ENCODE assay signal across 19 cellular contexts in the genomic region with DNA sequence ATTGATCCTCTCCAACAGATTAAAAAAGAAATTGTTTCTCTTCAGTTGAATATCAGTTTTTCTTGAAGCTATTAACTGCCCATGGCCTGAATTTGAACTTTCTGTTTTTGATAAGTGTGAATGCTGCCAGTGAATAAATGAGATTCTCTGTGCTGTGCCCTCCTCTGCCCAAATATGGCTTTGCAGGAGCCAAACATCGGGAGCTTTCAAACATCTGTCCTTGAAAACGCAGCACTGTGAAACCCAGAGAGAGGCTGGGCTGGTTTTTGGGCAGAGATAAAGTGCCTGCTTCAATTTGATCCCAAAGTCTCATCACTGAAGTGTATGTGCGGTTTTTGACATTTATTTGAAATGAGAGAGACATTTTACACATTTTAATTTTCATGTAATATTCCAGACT.
DNase-seq lines count a peak whose midpoint lies in the region; ATAC-seq, FAIRE-seq and TF ChIP-seq lines count a peak whose summit lies in the region.
"Had no signal": no experiment of that assay in that cellular context is flagged by ENCODE, and none has a peak within 500 bp of the region (broad histone marks: within the 10 kb centered on the region; RNA-seq: fewer than 3 reads in every experiment).

No MANE protein-coding gene starts in this region.

- intact Hi-C loops in HCT116 (cut with micrococcal nuclease) (no loop called here), adrenal gland (cut with DNase I) (no loop called here), HepG2 (cut with micrococcal nuclease; ENCODE audit: unreplicated experiment) (no loop called here)

- H3K9me3 ChIP-seq in HCT116 (ENCODE audit: control insufficient read depth in 1 of 2, insufficient read depth in 1 of 2, low read depth in 1 of 2, low read length in 2 of 2) (no peaks in the 10 kb centered on the region), adrenal gland (replicated peaks in 1 of 3) (no peaks in the 10 kb centered on the region), HepG2 (ENCODE audit: low read length) (no peaks in the 10 kb centered on the region), tibial nerve (no peaks in the 10 kb centered on the region)
- H3K9me3 ChIP-seq: BE2C, HAP-1 had no signal

- DNase-seq in HCT116 (ENCODE audit: low read depth, low spot score) (no peak), adrenal gland (peak; percentile 55 to 84 (median 74)), HepG2 (ENCODE audit: low spot score) (no peak), tibial nerve (ENCODE audit: low spot score in 2 of 2) (no peak), NOMO-1 (lab: John Stamatoyannopoulos, UW; ENCODE audit: unreplicated experiment in 2 of 2) (no peak)
- DNase-seq: BE2C; CD8-positive, alpha-beta T cell; DND-41; GDM1; GOT3; HFFc6; IMR-90 had no signal

- TF ChIP-seq RAD21 in HCT116 (IDR thresholded peaks at IDR 0.05; ENCODE audit: low read depth) (no peak), HepG2 (CRISPR knock-in tag; IDR thresholded peaks at IDR 0.05) (no peak)

- H3K4me2 ChIP-seq in HCT116 (ENCODE audit: low read length) (no peak overlapping the region), HepG2 (ENCODE audit: low read depth, low read length) (no peak overlapping the region)

- H3K4me1 ChIP-seq in HCT116 (ENCODE audit: control insufficient read depth in 1 of 2, insufficient read depth in 2 of 2, low read length in 2 of 2) = no peaks in the 10 kb centered on the region
- H3K4me1 ChIP-seq in adrenal gland (replicated peaks in 1 of 2) = peaks cover 6 to 13% of the 10 kb centered on the region in 2 donors
- no peaks in the 10 kb centered on the region for H3K4me1 ChIP-seq in HepG2 (ENCODE audit: insufficient read depth, low read length)
- H3K4me1 ChIP-seq in tibial nerve = no peaks in the 10 kb centered on the region
- H3K4me1 ChIP-seq: BE2C, HAP-1 had no signal

- ATAC-seq in HCT116 (no peak), HepG2 (no peak), HG03025 (IDR thresholded peaks at IDR 0.05; ENCODE audit: low FRiP score, unreplicated experiment) (no peak), HG02798 (IDR thresholded peaks at IDR 0.05; ENCODE audit: poor library complexity, unreplicated experiment) (no peak)
- ATAC-seq: CD8-positive, alpha-beta T cell had no signal

- no peaks in the 10 kb centered on the region for H3K79me2 ChIP-seq in HCT116 (ENCODE audit: insufficient read depth, low read length)
- H3K79me2 ChIP-seq in HepG2 (ENCODE audit: insufficient read depth, low read length) = no peaks in the 10 kb centered on the region

- in situ Hi-C loops in HepG2 (cut with HindIII; ENCODE audit: extremely low pct_ligation_motif_present, low pct_unique_long_range_greater_than_20kb) = no loop called here

- CTCF ChIA-PET in HCT116 (lab: Charles Lee) (no interaction called here), HepG2 (lab: Yijun Ruan, JAX; ENCODE audit: low intra/inter-chr PET ratio, low total read pairs) (no interaction called here)

- H3K27ac ChIP-seq in HCT116 (ENCODE audit: low read depth, low read length) (no peak overlapping the region), adrenal gland (peak overlapping the region; percentile 59 to 84 (median 72)), HepG2 (ENCODE audit: extremely low read length, insufficient read depth, low read length) (no peak overlapping the region), tibial nerve (peak overlapping the region in 3 of 4 donors; percentile 50 to 65 (median 54))
- H3K27ac ChIP-seq: HL-60 had no signal

- FAIRE-seq in HepG2 (lab: Jason Lieb, UNC) = no peak
- FAIRE-seq: A204.1, D721Med, GM12892 had no signal

- no peaks in the 10 kb centered on the region for H4K20me1 ChIP-seq in HCT116 (ENCODE audit: insufficient read depth)
- H4K20me1 ChIP-seq in HepG2 (ENCODE audit: insufficient read depth, low read length) = no peaks in the 10 kb centered on the region

- no peaks in the 10 kb centered on the region for H3K9me2 ChIP-seq in HCT116 (ENCODE audit: insufficient read depth)

- no peak for TF ChIP-seq EP300 in HepG2 (IDR thresholded peaks at IDR 0.05; ENCODE audit: low read depth in 2 of 2, low read length in 2 of 2)
- TF ChIP-seq EP300 in HepG2 (CRISPR knock-in tag; IDR thresholded peaks at IDR 0.05; ENCODE audit: borderline replicate concordance) = no peak
- TF ChIP-seq EP300 in tibial nerve (IDR thresholded peaks at IDR 0.05) = no peak

- POLR2A ChIA-PET in HCT116 (lab: Charles Lee) (no interaction called here), HepG2 (lab: Yijun Ruan, JAX) (no interaction called here)

- H3K27me3 ChIP-seq in HCT116 (ENCODE audit: insufficient read depth, low read length) (no peaks in the 10 kb centered on the region), adrenal gland (no peaks in the 10 kb centered on the region), HepG2 (ENCODE audit: control insufficient read depth in 1 of 2, insufficient read depth in 2 of 2, low read length in 2 of 2) (peaks cover 0 to 43% of the 10 kb centered on the region in 2 experiments; a peak in 3 of 5 replicates), tibial nerve (no peaks in the 10 kb centered on the region)

- RAD21 ChIA-PET in HCT116 (lab: Charles Lee; ENCODE audit: low non-redundant PET in 1 of 2, low total read pairs in 2 of 2, uncharacterized antibody in 2 of 2, unreplicated experiment in 2 of 2) = no interaction called here

- TF ChIP-seq CTCF in HCT116 (IDR thresholded peaks at IDR 0.05 in 2 of 3, conservative IDR thresholded peaks at IDR 0.05 in 1 of 3; ENCODE audit: borderline replicate concordance in 1 of 3, insufficient read depth in 1 of 3, low read depth in 2 of 3, low read length in 2 of 3) = no peak
- TF ChIP-seq CTCF in adrenal gland (IDR thresholded peaks at IDR 0.05) = peak; percentile 5 to 53 (median 42)
- TF ChIP-seq CTCF in HepG2 (CRISPR knock-in tag; IDR thresholded peaks at IDR 0.05) = no peak
- TF ChIP-seq CTCF in tibial nerve (IDR thresholded peaks at IDR 0.05) = no peak

- H3K36me3 ChIP-seq in HCT116 (ENCODE audit: control insufficient read depth in 1 of 2, insufficient read depth in 2 of 2, low read length in 2 of 2) = no peaks in the 10 kb centered on the region
- H3K36me3 ChIP-seq in adrenal gland (replicated peaks in 1 of 2) = no peaks in the 10 kb centered on the region
- H3K36me3 ChIP-seq in HepG2 (replicated peaks in 1 of 2; ENCODE audit: control insufficient read depth in 1 of 2, insufficient read depth in 2 of 2, low read length in 2 of 2) = no peaks in the 10 kb centered on the region
- H3K36me3 ChIP-seq in tibial nerve = no peaks in the 10 kb centered on the region
- H3K36me3 ChIP-seq: BE2C, HAP-1 had no signal

- WGBS in adrenal gland, 4 donors = 25 to 41% (median 27%) methylated on average over 3 of the region's 3 CpGs
- 0% methylated on average over 3 of the region's 3 CpGs for WGBS in HepG2 (ENCODE audit: low lambda C conversion rate)
- 26 to 33% methylated on average over 3 of the region's 3 CpGs for WGBS in tibial nerve, 2 donors

- TF ChIP-seq POLR2A in HCT116 (IDR thresholded peaks at IDR 0.05; ENCODE audit: borderline replicate concordance, extremely low read depth, insufficient read depth, insufficient read length) = no peak
- peak in 1 of 2 donors; percentile 24 for TF ChIP-seq POLR2A in adrenal gland (IDR thresholded peaks at IDR 0.05)
- TF ChIP-seq POLR2A in HepG2 (IDR thresholded peaks at IDR 0.05; ENCODE audit: insufficient read depth in 1 of 2, low read depth in 2 of 2, low read length in 2 of 2) = no peak
- no peak for TF ChIP-seq POLR2A in tibial nerve (IDR thresholded peaks at IDR 0.05)

- H3K9ac ChIP-seq in HCT116 (ENCODE audit: low read length) (no peak overlapping the region), HepG2 (ENCODE audit: insufficient read depth, low read depth, low read length) (no peak overlapping the region)

- no peak overlapping the region for H2AFZ ChIP-seq in HCT116 (ENCODE audit: low read depth, low read length, poor library complexity, severe bottlenecking)
- H2AFZ ChIP-seq in HepG2 (ENCODE audit: low read length) = no peak overlapping the region

- H3K4me3 ChIP-seq in HCT116 (replicated peaks in 1 of 2; ENCODE audit: low read depth in 1 of 2, low read length in 2 of 2) (no peak overlapping the region), adrenal gland (no peak overlapping the region), HepG2 (replicated peaks in 1 of 3; ENCODE audit: insufficient read depth in 1 of 3, low read depth in 2 of 3, low read length in 3 of 3) (no peak overlapping the region), tibial nerve (no peak overlapping the region)
- H3K4me3 ChIP-seq: HAP-1 had no signal

- BruUV-seq in HCT116 (replicated peaks; lab: Mats Ljungman, UMichigan) (no TSS peak), HepG2 (replicated peaks; lab: Mats Ljungman, UMichigan) (no TSS peak)

TF ChIP-seq in HCT116, 20 proteins besides CTCF, POLR2A, EP300 and RAD21:
- TF ChIP-seq ZNF274 (IDR thresholded peaks at IDR 0.05; ENCODE audit: low read depth, low read length) (no peak), SIN3A (IDR thresholded peaks at IDR 0.05; ENCODE audit: low read depth) (no peak), EZH2phosphoT487 (IDR thresholded peaks at IDR 0.05; ENCODE audit: borderline replicate concordance) (no peak), CBX3 (IDR thresholded peaks at IDR 0.05; ENCODE audit: low read depth) (no peak), SRF (IDR thresholded peaks at IDR 0.05; ENCODE audit: low read depth) (peak; percentile 53; the same call in 1 of the 2 replicates)
- TF ChIP-seq, protein P1, sequence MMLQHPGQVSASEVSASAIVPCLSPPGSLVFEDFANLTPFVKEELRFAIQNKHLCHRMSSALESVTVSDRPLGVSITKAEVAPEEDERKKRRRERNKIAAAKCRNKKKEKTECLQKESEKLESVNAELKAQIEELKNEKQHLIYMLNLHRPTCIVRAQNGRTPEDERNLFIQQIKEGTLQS (IDR thresholded peaks at IDR 0.05) = no peak

TF ChIP-seq in HepG2, 621 proteins besides CTCF, POLR2A, EP300 and RAD21:
- TF ChIP-seq ZNF7 (CRISPR knock-in tag; IDR thresholded peaks at IDR 0.05) (no peak), FOXA3 (CRISPR knock-in tag; IDR thresholded peaks at IDR 0.05) (no peak), SRF (IDR thresholded peaks at IDR 0.05; ENCODE audit: low read depth, low read length) (peak; percentile 46; the same call in 1 of the 2 replicates)
TF ChIP-seq in HepG2: peak in this region for 1.

Comparison
In these comparisons a context has a peak if more than half of its experiments do, and no peak if none do; other contexts are left out.
1. DNase-seq: peak in adrenal gland (7 of 7); none in HCT116 (single experiment), HepG2 (single experiment), tibial nerve (0 of 2) and NOMO-1 (0 of 2).
2. H3K27ac ChIP-seq: peak in adrenal gland (5 of 5) and tibial nerve (3 of 4); none in HCT116 (single experiment) and HepG2 (single experiment).
3. CTCF ChIP-seq: peak in adrenal gland (6 of 6); none in HCT116 (0 of 3), HepG2 (single experiment) and tibial nerve (0 of 5).
4. Of the 20 proteins assayed by ChIP-seq in both HepG2 and HCT116: peak only in HepG2: none; only in HCT116: none; in both: SRF; in neither: 19.